ENCODE assay signal across 11 cellular contexts in the genomic region with DNA sequence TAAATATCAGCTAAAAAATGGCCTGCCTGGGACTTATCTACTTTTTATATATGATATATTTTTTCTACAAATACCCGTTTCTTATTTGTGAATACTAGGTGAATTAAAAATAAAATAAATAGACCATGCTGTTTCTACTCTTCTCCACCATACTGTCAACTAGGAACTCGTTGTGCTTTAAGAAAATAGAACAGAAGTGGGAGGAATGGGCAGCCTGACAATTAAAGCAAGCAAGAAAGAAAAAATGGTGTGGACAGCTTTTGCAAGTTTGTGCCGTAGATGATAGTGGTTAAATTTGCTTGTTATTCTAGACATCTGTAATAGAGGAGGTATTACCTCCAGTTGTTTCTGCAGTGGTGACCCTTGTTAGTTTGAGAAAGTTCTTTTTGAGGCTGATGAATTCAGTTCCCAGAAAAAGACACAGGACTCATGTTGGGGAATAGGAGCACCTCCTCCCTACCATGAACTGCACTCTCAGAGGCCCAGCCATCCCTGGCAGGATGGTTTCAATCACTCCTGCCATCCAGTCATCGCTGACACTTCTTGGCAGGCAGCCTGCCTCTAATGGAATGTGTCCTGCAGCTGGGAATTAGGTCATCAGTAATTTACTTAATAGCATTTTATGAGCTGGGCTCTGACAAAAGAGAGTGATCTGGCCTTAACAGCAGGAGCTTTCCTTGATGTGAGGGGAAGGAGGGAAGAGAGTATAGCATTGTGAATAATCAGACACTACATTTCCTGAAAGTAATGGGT.
DNase-seq lines count a peak whose midpoint lies in the region; ATAC-seq and TF ChIP-seq lines count a peak whose summit lies in the region.
"Had no signal": no experiment of that assay in that cellular context is flagged by ENCODE, and none has a peak within 500 bp of the region (broad histone marks: within the 10 kb centered on the region; RNA-seq: fewer than 3 reads in every experiment).

No MANE protein-coding gene starts in this region.

- H3K27ac Mint-ChIP-seq in effector memory CD8-positive, alpha-beta T cell: no peak overlapping the region
- H3K27ac Mint-ChIP-seq: CD4-positive, CD25-positive, alpha-beta regulatory T cell had no signal

- no peak overlapping the region for H3K4me3 Mint-ChIP-seq in effector memory CD8-positive, alpha-beta T cell
- H3K4me3 Mint-ChIP-seq: CD4-positive, CD25-positive, alpha-beta regulatory T cell had no signal

- H3K4me3 ChIP-seq in AG04449 (ENCODE audit: low read depth, low read length) (no peak overlapping the region), cardiac fibroblast (replicated peaks in 1 of 2; ENCODE audit: low read depth in 2 of 2, low read length in 2 of 2) (no peak overlapping the region), lower lobe of right lung (no peak overlapping the region)
- H3K4me3 ChIP-seq: suprapubic skin had no signal

- POLR2A ChIA-PET in AG04449 (lab: Yijun Ruan, JAX): no interaction called here

- TF ChIP-seq CTCF in AG04449 (IDR thresholded peaks at IDR 0.05; ENCODE audit: insufficient read depth, low read length, missing control alignments) (no peak), cardiac fibroblast (IDR thresholded peaks at IDR 0.05; ENCODE audit: low read depth, low read length) (no peak), lower lobe of right lung (IDR thresholded peaks at IDR 0.05) (no peak)

- no peaks in the 10 kb centered on the region for H3K9me3 Mint-ChIP-seq in effector memory CD8-positive, alpha-beta T cell

- H3K36me3 Mint-ChIP-seq in effector memory CD8-positive, alpha-beta T cell (ENCODE audit: insufficient read depth): no peaks in the 10 kb centered on the region
- H3K36me3 Mint-ChIP-seq: CD4-positive, CD25-positive, alpha-beta regulatory T cell had no signal

- ATAC-seq in lower lobe of right lung (peak; percentile 53 to 56), HG02884 (IDR thresholded peaks at IDR 0.05; ENCODE audit: unreplicated experiment) (no peak)
- ATAC-seq in effector memory CD8-positive, alpha-beta T cell (replicated peaks): no peak
- ATAC-seq: left colon had no signal

- no peaks in the 10 kb centered on the region for H3K27me3 ChIP-seq in lower lobe of right lung (ENCODE audit: low read depth)
- H3K27me3 ChIP-seq: suprapubic skin had no signal

- peaks cover 13 to 23% of the 10 kb centered on the region in 2 donors for H3K27me3 Mint-ChIP-seq in effector memory CD8-positive, alpha-beta T cell

- peaks cover 5 to 7% of the 10 kb centered on the region in 2 donors for H3K4me1 Mint-ChIP-seq in effector memory CD8-positive, alpha-beta T cell (ENCODE audit: low read depth in 2 of 2)

- CTCF ChIA-PET in AG04449 (lab: Yijun Ruan, JAX): no interaction called here

- no peaks in the 10 kb centered on the region for H3K9me3 ChIP-seq in lower lobe of right lung
- H3K9me3 ChIP-seq: suprapubic skin had no signal

- no peaks in the 10 kb centered on the region for H3K36me3 ChIP-seq in lower lobe of right lung
- H3K36me3 ChIP-seq: suprapubic skin had no signal

- H3K27ac ChIP-seq in lower lobe of right lung: no peak overlapping the region
- H3K27ac ChIP-seq: suprapubic skin had no signal

- intact Hi-C loops in lower lobe of right lung (cut with DNase I): no loop called here

- H3K4me1 ChIP-seq in lower lobe of right lung: peaks cover 4% of the 10 kb centered on the region

- peak; percentile 60 for DNase-seq in AG04449 (ENCODE audit: low read depth, low spot score)
- DNase-seq in M059J (ENCODE audit: low read depth): peak; percentile 94
- DNase-seq in cardiac fibroblast (ENCODE audit: low read depth in 2 of 2): peak; percentile 75 to 87
- no peak for DNase-seq in lower lobe of right lung
- no peak for DNase-seq in stimulated activated CD8-positive, alpha-beta memory T cell treated with anti-CD3 and anti-CD28 coated beads, Interleukin-4, amount 100 ng/mL, for 48 hours
- no peak for DNase-seq in GDM1 (lab: John Stamatoyannopoulos, UW)
- no peak for DNase-seq in effector memory CD8-positive, alpha-beta T cell
- DNase-seq: left colon had no signal

Comparison
In these comparisons a context has a peak if more than half of its experiments do, and no peak if none do; other contexts are left out.
1. DNase-seq: peak in AG04449 (single experiment), M059J (single experiment) and cardiac fibroblast (2 of 2); none in lower lobe of right lung (single experiment), stimulated activated CD8-positive, alpha-beta memory T cell treated with anti-CD3 and anti-CD28 coated beads, Interleukin-4, amount 100 ng/mL, for 48 hours (single experiment), GDM1 (single experiment) and effector memory CD8-positive, alpha-beta T cell (0 of 3).
2. ATAC-seq: peak in lower lobe of right lung (2 of 2); none in HG02884 (single experiment) and effector memory CD8-positive, alpha-beta T cell (single experiment).